Comparison of ENCODE assay signal across 8 cellular contexts in the genomic region with DNA sequence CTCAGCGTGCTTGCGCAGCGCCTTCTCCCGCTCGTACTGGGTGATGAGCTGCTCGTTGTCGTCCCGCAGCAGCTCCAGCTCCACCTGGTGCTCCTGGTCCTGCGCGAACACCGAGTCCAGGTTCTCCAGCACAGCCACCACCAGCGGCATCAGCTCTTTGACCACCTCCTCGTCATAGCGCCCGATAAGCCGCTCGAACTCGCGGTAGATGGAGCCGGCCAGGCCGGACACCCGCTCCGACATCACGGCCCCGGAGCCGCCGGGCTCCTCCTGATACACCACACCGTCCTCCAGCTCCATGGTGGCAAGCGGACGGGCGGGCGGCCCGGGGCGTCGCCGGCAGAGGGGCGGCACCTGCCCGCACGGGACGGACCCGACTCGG. TPM values are rescaled to one million over a fixed set of nuclear protein-coding genes. Genes with fewer than 3 reads are reported as not detected.
DNase-seq lines count a peak whose midpoint lies in the region; ATAC-seq, FAIRE-seq and TF ChIP-seq lines count a peak whose summit lies in the region.

No MANE protein-coding gene starts in this region.

- H3K27me3 Mint-ChIP-seq in immature natural killer cell (ENCODE audit: low read depth in 3 of 3), result peaks cover 6 to 20% (median 6%) of the 10 kb centered on the region in 3 donors

- RAD21 ChIA-PET in GM12878 (lab: Charles Lee; ENCODE audit: unreplicated experiment), result interaction anchor here (0.7 to 1.6 kb wide), 9 partner anchors 9 to 254 kb away, joined by 3 to 15 read pairs (median 4); a partner anchor contains a TSS

- peak overlapping the region; percentile 84 to 94 (median 92) for H3K9ac ChIP-seq in BLaER1 treated with 17β-estradiol and CSF1 and Interleukin-3, amounts not matched to agents 10 nM and 100 nM
- H3K9ac ChIP-seq in GM12878 (ENCODE audit: control insufficient read depth, insufficient read depth, low read length) (peak overlapping the region; percentile 82), smooth muscle cell (ENCODE audit: low read depth) (peak overlapping the region; percentile 95)

- POLR2A ChIA-PET in GM12878 (lab: Charles Lee), result interaction anchor here (0.8 to 3.5 kb wide), 13 partner anchors 7 to 254 kb away, joined by 3 to 18 read pairs (median 5); a partner anchor contains a TSS

- H3K27ac ChIP-seq in BLaER1 treated with 17β-estradiol and CSF1 and Interleukin-3, amounts not matched to agents 10 nM and 100 nM, result peak overlapping the region; percentile 79 to 98 (median 90)
- H3K27ac ChIP-seq in GM12878 (ENCODE audit: control insufficient read depth, insufficient read depth) (peak overlapping the region; percentile 80), smooth muscle cell (ENCODE audit: low read depth) (peak overlapping the region; percentile 92)

- peaks cover 0 to 11% (median 3%) of the 10 kb centered on the region in 11 experiments; a peak in 3 of 22 replicates for H3K36me3 ChIP-seq in BLaER1 treated with 17β-estradiol and CSF1 and Interleukin-3, amounts not matched to agents 10 nM and 100 nM
- H3K36me3 ChIP-seq in GM12878 (ENCODE audit: control insufficient read depth in 2 of 2, insufficient read depth in 2 of 2, low read length in 1 of 2), result no peaks in the 10 kb centered on the region
- no peaks in the 10 kb centered on the region for H3K36me3 ChIP-seq in smooth muscle cell (ENCODE audit: low read depth)

- no TSS peak for BruUV-seq in GM12878 (replicated peaks; lab: Mats Ljungman, UMichigan)

- in situ Hi-C loops in GM12878 (cut with MboI), result no loop called here

- peak; percentile 33 for ATAC-seq in GM19023 (IDR thresholded peaks at IDR 0.05; ENCODE audit: unreplicated experiment)
- peak; percentile 32 for ATAC-seq in HG03139 (IDR thresholded peaks at IDR 0.05; ENCODE audit: unreplicated experiment)
- ATAC-seq in GM12878, result peak; percentile 45

- no peak for TF ChIP-seq EP300 in GM12878 (IDR thresholded peaks at IDR 0.05; ENCODE audit: borderline replicate concordance in 1 of 2, control insufficient read depth in 1 of 2, low read depth in 2 of 2, low read length in 2 of 2)

- CTCF ChIA-PET in GM12878 (lab: Yijun Ruan, JAX), result interaction anchor here (0.8 to 3.3 kb wide), 4 partner anchors 28 to 121 kb away, joined by 4 to 17 read pairs (median 5); a partner anchor contains a TSS

- H3K79me2 ChIP-seq in GM12878 (ENCODE audit: control insufficient read depth, insufficient read depth, low read length) (peaks cover 47% of the 10 kb centered on the region), smooth muscle cell (ENCODE audit: low read depth) (peaks cover 52% of the 10 kb centered on the region)

- intact Hi-C loops in GM12878 (cut with micrococcal nuclease; ENCODE audit: unreplicated experiment), result no loop called here

- H3K4me1 ChIP-seq in BLaER1 treated with 17β-estradiol and CSF1 and Interleukin-3, amounts not matched to agents 10 nM and 100 nM, result peaks cover 34 to 57% (median 54%) of the 10 kb centered on the region in 10 experiments
- H3K4me1 ChIP-seq in GM12878 (ENCODE audit: control insufficient read depth, insufficient read depth, low read length), result peaks cover 15% of the 10 kb centered on the region; the same call in 1 of the 2 replicates
- peaks cover 10% of the 10 kb centered on the region for H3K4me1 ChIP-seq in smooth muscle cell (ENCODE audit: low read depth)

- DNase-seq in RPMI8226 (peak; percentile 61), GM12878 (ENCODE audit: low read depth, low spot score) (no peak), immature natural killer cell (no peak), smooth muscle cell (lab: John Stamatoyannopoulos, UW; ENCODE audit: unreplicated experiment) (no peak), ureter (ENCODE audit: low spot score) (no peak)

- WGBS in GM12878 (ENCODE audit: insufficient coverage, insufficient replicate concordance, low lambda C conversion rate, missing lambda C conversion rate), result under 1% methylated on average over 42 of the region's 42 CpGs
- 2% methylated on average over 38 of the region's 42 CpGs for WGBS in smooth muscle cell (ENCODE audit: low lambda C conversion rate)

- no peaks in the 10 kb centered on the region for H3K9me3 ChIP-seq in BLaER1 treated with 17β-estradiol and CSF1 and Interleukin-3, amounts not matched to agents 10 nM and 100 nM (replicated peaks in 1 of 11)
- H3K9me3 ChIP-seq in GM12878 (replicated peaks; ENCODE audit: control insufficient read depth, insufficient read depth, low read length) (no peaks in the 10 kb centered on the region), smooth muscle cell (replicated peaks; ENCODE audit: low read depth) (no peaks in the 10 kb centered on the region)

- H2AFZ ChIP-seq in GM12878 (ENCODE audit: control insufficient read depth, low read depth, low read length) (peak overlapping the region; percentile 77), smooth muscle cell (ENCODE audit: low read depth) (peak overlapping the region; percentile 52)

- SMC1A ChIA-PET in GM12878 (lab: Charles Lee; ENCODE audit: uncharacterized antibody, unreplicated experiment), result interaction anchor here (0.8 to 2.6 kb wide), 4 partner anchors 32 to 356 kb away, joined by 3 to 16 read pairs (median 4); a partner anchor contains a TSS

- no peak for FAIRE-seq in GM12878 (lab: Jason Lieb, UNC)

- no peak for TF ChIP-seq POLR2A in GM12878 (IDR thresholded peaks at IDR 0.05; ENCODE audit: low read depth, low read length)

- peak overlapping the region; percentile 89 to 97 (median 95) for H3K27ac Mint-ChIP-seq in immature natural killer cell

- peaks cover 27 to 52% (median 45%) of the 10 kb centered on the region in 11 experiments for H4K20me1 ChIP-seq in BLaER1 treated with 17β-estradiol and CSF1 and Interleukin-3, amounts not matched to agents 10 nM and 100 nM
- H4K20me1 ChIP-seq in GM12878 (ENCODE audit: control insufficient read depth, insufficient read depth) (no peaks in the 10 kb centered on the region), smooth muscle cell (ENCODE audit: low read depth) (peaks cover 51% of the 10 kb centered on the region)

- peaks cover 2% of the 10 kb centered on the region for H3F3A ChIP-seq in smooth muscle cell (ENCODE audit: low read depth)

- H3K4me2 ChIP-seq in BLaER1 treated with 17β-estradiol and CSF1 and Interleukin-3, amounts not matched to agents 10 nM and 100 nM, result peak overlapping the region; percentile 88 to 98 (median 94)
- no peak overlapping the region; the same call in 1 of the 2 replicates for H3K4me2 ChIP-seq in GM12878 (ENCODE audit: control insufficient read depth, insufficient read depth)
- peak overlapping the region; percentile 91 for H3K4me2 ChIP-seq in smooth muscle cell

- no peak for TF ChIP-seq RAD21 in GM12878 (IDR thresholded peaks at IDR 0.05; ENCODE audit: insufficient read depth, low read depth, low read length)

- H3K36me3 Mint-ChIP-seq in immature natural killer cell, result no peaks in the 10 kb centered on the region

- no peaks in the 10 kb centered on the region for H3K9me3 Mint-ChIP-seq in immature natural killer cell

- peak overlapping the region; percentile 89 to 95 (median 91) for H3K4me3 Mint-ChIP-seq in immature natural killer cell

- H3K4me1 Mint-ChIP-seq in immature natural killer cell, result peaks cover 44 to 64% of the 10 kb centered on the region in 2 donors

- no peaks in the 10 kb centered on the region for H3K27me3 ChIP-seq in BLaER1 treated with 17β-estradiol and CSF1 and Interleukin-3, amounts not matched to agents 10 nM and 100 nM
- H3K27me3 ChIP-seq in GM12878 (replicated peaks in 1 of 2; ENCODE audit: control insufficient read depth in 2 of 2, insufficient read depth in 2 of 2, low read length in 1 of 2), result no peaks in the 10 kb centered on the region
- H3K27me3 ChIP-seq in smooth muscle cell (ENCODE audit: low read depth), result no peaks in the 10 kb centered on the region

- peak overlapping the region; percentile 85 to 98 (median 95) for H3K4me3 ChIP-seq in BLaER1 treated with 17β-estradiol and CSF1 and Interleukin-3, amounts not matched to agents 10 nM and 100 nM
- peak overlapping the region; percentile 85 for H3K4me3 ChIP-seq in GM12878
- H3K4me3 ChIP-seq in smooth muscle cell, result peak overlapping the region; percentile 94

- TF ChIP-seq CTCF in GM12878 (IDR thresholded peaks at IDR 0.05 in 2 of 3, conservative IDR thresholded peaks at IDR 0.05 in 1 of 3; ENCODE audit: control insufficient read depth in 2 of 3, extremely low read depth in 1 of 3, insufficient read depth in 1 of 3, low read depth in 3 of 3, low read length in 3 of 3) (no peak), smooth muscle cell (IDR thresholded peaks at IDR 0.05; ENCODE audit: borderline replicate concordance, insufficient read depth, poor library complexity, severe bottlenecking) (no peak)

RNA-seq across cellular contexts. Expression of a gene that starts 0.3 kb away (rescaled TPM):
- total RNA-seq in GM12878 (2013; cell fraction: nucleolus; rRNA removed), result 315 and 330 TPM in 2 replicates
- total RNA-seq in GM12878 (2014; rRNA removed) (27.6 and 31.7 TPM in 2 replicates), GM12878 (2014; rRNA removed; fragmentation: Illumina TruSeq; extraction: Trizol) (42.0 and 44.9 TPM in 2 replicates), GM12878 (2021) (33.2 and 35.0 TPM in 2 replicates), smooth muscle cell (64.8 and 81.1 TPM in 2 replicates), ureter (136 TPM)
- polyA plus RNA-seq in GM12878 (2011; ENCODE audit: low read depth), result 17.5 TPM
- polyA plus RNA-seq in GM12878 (2011; rRNA removed) (40.9 and 57.0 TPM in 2 replicates), GM12878 (2014; fragmentation: Illumina TruSeq; extraction: Trizol) (34.6 and 41.4 TPM in 2 replicates), GM12878 (2014; fragmentation: Nextera tagmentation; extraction: Ambion mirVana) (1 to 10 TPM; 6.6 to 6.8 TPM), GM12878 (2014; rRNA removed) (20.3 and 22.2 TPM in 2 replicates), GM12878 (2016; fragmentation: Nextera tagmentation; extraction: Ambion mirVana) (10 to 100 TPM; 12.4 to 13.3 TPM), immature natural killer cell (1 to 10 TPM; 1.4 to 7.3 (median 4.3) TPM), smooth muscle cell (25.1 and 29.1 TPM in 2 replicates)
- 18.8 and 22.0 TPM in 2 replicates for polyA plus RNA-seq in GM12878 (2011; cell fraction: cytosol; rRNA removed)
- polyA plus RNA-seq in GM12878 (2011; cell fraction: nucleus; rRNA removed), result 48.8 and 74.9 TPM in 2 replicates
- polyA plus RNA-seq in GM12878 (2012), result 26.3 and 31.1 TPM in 2 replicates
- 94.6 and 136 TPM in 2 replicates for polyA minus RNA-seq in GM12878 (2011; rRNA and poly(A)+ RNA removed)
- 28.5 and 34.7 TPM in 2 replicates for polyA minus RNA-seq in GM12878 (2011; cell fraction: cytosol; rRNA and poly(A)+ RNA removed)
- polyA minus RNA-seq in GM12878 (2011; cell fraction: nucleus; rRNA and poly(A)+ RNA removed), result 57.9 and 70.4 TPM in 2 replicates

RNA-seq across cellular contexts. Expression of a gene that starts 33.0 kb away (rescaled TPM):
- total RNA-seq in GM12878 (2013; cell fraction: nucleolus; rRNA removed), result 56.6 and 57.2 TPM in 2 replicates
- 273 and 276 TPM in 2 replicates for total RNA-seq in GM12878 (2014; rRNA removed)
- total RNA-seq in GM12878 (2014; rRNA removed; fragmentation: Illumina TruSeq; extraction: Trizol), result 297 and 328 TPM in 2 replicates
- total RNA-seq in GM12878 (2021), result 327 and 332 TPM in 2 replicates
- polyA plus RNA-seq in GM12878 (2011; ENCODE audit: low read depth), result 184 TPM
- 389 and 480 TPM in 2 replicates for polyA plus RNA-seq in GM12878 (2011; rRNA removed)
- 421 and 465 TPM in 2 replicates for polyA plus RNA-seq in GM12878 (2011; cell fraction: cytosol; rRNA removed)
- 184 and 204 TPM in 2 replicates for polyA plus RNA-seq in GM12878 (2011; cell fraction: nucleus; rRNA removed)
- polyA plus RNA-seq in GM12878 (2012), result 151 and 179 TPM in 2 replicates
- polyA plus RNA-seq in GM12878 (2014; fragmentation: Illumina TruSeq; extraction: Trizol), result 344 and 430 TPM in 2 replicates
- 1,000 to 10,000 TPM; 1,138 to 1,362 TPM for polyA plus RNA-seq in GM12878 (2014; fragmentation: Nextera tagmentation; extraction: Ambion mirVana)
- 392 and 402 TPM in 2 replicates for polyA plus RNA-seq in GM12878 (2014; rRNA removed)
- polyA plus RNA-seq in GM12878 (2016; fragmentation: Nextera tagmentation; extraction: Ambion mirVana), result 100 to 1,000 TPM; 731 to 794 TPM
- polyA minus RNA-seq in GM12878 (2011; rRNA and poly(A)+ RNA removed), result 104 and 144 TPM in 2 replicates
- 22.6 and 28.2 TPM in 2 replicates for polyA minus RNA-seq in GM12878 (2011; cell fraction: cytosol; rRNA and poly(A)+ RNA removed)
- 19.2 and 30.7 TPM in 2 replicates for polyA minus RNA-seq in GM12878 (2011; cell fraction: nucleus; rRNA and poly(A)+ RNA removed)
- 10 to 100 TPM; 62.8 to 92.8 (median 75.9) TPM for polyA plus RNA-seq in immature natural killer cell
- 95.5 and 119 TPM in 2 replicates for total RNA-seq in smooth muscle cell
- 222 and 233 TPM in 2 replicates for polyA plus RNA-seq in smooth muscle cell
- total RNA-seq in ureter, result 99.4 TPM

RNA-seq across cellular contexts. Expression of a gene that starts 45.9 kb away (rescaled TPM):
- 45.7 and 48.3 TPM in 2 replicates for total RNA-seq in GM12878 (2013; cell fraction: nucleolus; rRNA removed)
- total RNA-seq in GM12878 (2014; rRNA removed) (583 and 663 TPM in 2 replicates), GM12878 (2014; rRNA removed; fragmentation: Illumina TruSeq; extraction: Trizol) (555 and 589 TPM in 2 replicates), GM12878 (2021) (781 and 785 TPM in 2 replicates), smooth muscle cell (376 and 496 TPM in 2 replicates), ureter (608 TPM)
- polyA plus RNA-seq in GM12878 (2011; ENCODE audit: low read depth), result 428 TPM
- polyA plus RNA-seq in GM12878 (2011; rRNA removed) (730 and 787 TPM in 2 replicates), GM12878 (2014; fragmentation: Illumina TruSeq; extraction: Trizol) (467 and 525 TPM in 2 replicates), GM12878 (2014; fragmentation: Nextera tagmentation; extraction: Ambion mirVana) (100 to 1,000 TPM; 497 to 881 TPM), GM12878 (2014; rRNA removed) (986 and 1,114 TPM in 2 replicates), GM12878 (2016; fragmentation: Nextera tagmentation; extraction: Ambion mirVana) (1,000 to 10,000 TPM; 1,003 to 1,030 TPM), immature natural killer cell (100 to 1,000 TPM; 170 to 272 (median 223) TPM), smooth muscle cell (675 and 678 TPM in 2 replicates)
- polyA plus RNA-seq in GM12878 (2011; cell fraction: cytosol; rRNA removed), result 682 and 865 TPM in 2 replicates
- polyA plus RNA-seq in GM12878 (2011; cell fraction: nucleus; rRNA removed), result 390 and 398 TPM in 2 replicates
- polyA plus RNA-seq in GM12878 (2012), result 802 and 867 TPM in 2 replicates
- polyA minus RNA-seq in GM12878 (2011; rRNA and poly(A)+ RNA removed), result 208 and 213 TPM in 2 replicates
- polyA minus RNA-seq in GM12878 (2011; cell fraction: cytosol; rRNA and poly(A)+ RNA removed), result 101 and 102 TPM in 2 replicates
- 38.4 and 69.5 TPM in 2 replicates for polyA minus RNA-seq in GM12878 (2011; cell fraction: nucleus; rRNA and poly(A)+ RNA removed)
